Comparison of ENCODE assay signal across 19 cellular contexts in genomic region chr9:78001946-78002731, GRCh38. TPM values are rescaled to one million over a fixed set of nuclear protein-coding genes. Genes with fewer than 3 reads are reported as not detected.
DNase-seq lines count a peak whose midpoint lies in the region; ATAC-seq, FAIRE-seq and TF ChIP-seq lines count a peak whose summit lies in the region.
"Had no signal": no experiment of that assay in that cellular context is flagged by ENCODE, and none has a peak within 500 bp of the region (broad histone marks: within the 10 kb centered on the region; RNA-seq: fewer than 3 reads in every experiment).

No MANE protein-coding gene starts in this region.

- ATAC-seq in HepG2, result no peak
- no peak for ATAC-seq in right lobe of liver
- ATAC-seq: T-cell had no signal

- H3K4me1 ChIP-seq in HepG2 (ENCODE audit: insufficient read depth, low read length) (peaks cover 56% of the 10 kb centered on the region), right lobe of liver (peaks cover 0 to 47% (median 3%) of the 10 kb centered on the region in 4 donors), SK-N-SH (ENCODE audit: control insufficient read depth in 1 of 2, insufficient read depth in 2 of 2, low read depth in 1 of 2, low read length in 1 of 2) (peaks cover 21 to 35% of the 10 kb centered on the region in 2 experiments), skeletal muscle satellite cell (ENCODE audit: control insufficient read depth, insufficient read depth, low read length) (peaks cover 34% of the 10 kb centered on the region)

- POLR2A ChIA-PET in HepG2 (lab: Yijun Ruan, JAX) (no interaction called here), SK-N-SH (lab: Yijun Ruan, JAX) (no interaction called here)

- TF ChIP-seq POLR2A in HepG2 (IDR thresholded peaks at IDR 0.05; ENCODE audit: insufficient read depth in 1 of 2, low read depth in 2 of 2, low read length in 2 of 2) (no peak), right lobe of liver (IDR thresholded peaks at IDR 0.05) (no peak), erythroblast (IDR thresholded peaks at IDR 0.05; ENCODE audit: low read length) (no peak)

- no peak for FAIRE-seq in HepG2 (lab: Jason Lieb, UNC)
- FAIRE-seq: frontal cortex, small intestine had no signal

- no TSS peak for BruUV-seq in HepG2 (replicated peaks; lab: Mats Ljungman, UMichigan)

- TF ChIP-seq EP300 in HepG2 (IDR thresholded peaks at IDR 0.05; ENCODE audit: low read depth in 2 of 2, low read length in 2 of 2) (peak in 1 of 2 experiments; percentile 48; a peak in 1 of 4 replicates), HepG2 (CRISPR knock-in tag; IDR thresholded peaks at IDR 0.05; ENCODE audit: borderline replicate concordance) (no peak), SK-N-SH (IDR thresholded peaks at IDR 0.05; ENCODE audit: borderline replicate concordance in 1 of 2, low read depth in 1 of 2, low read length in 1 of 2) (no peak)

- H3F3A ChIP-seq in SK-N-SH (replicated peaks; ENCODE audit: insufficient read depth), result peaks cover 34% of the 10 kb centered on the region

- H3K9me3 ChIP-seq in HepG2 (ENCODE audit: low read length) (no peaks in the 10 kb centered on the region), right lobe of liver (no peaks in the 10 kb centered on the region), SK-N-SH (no peaks in the 10 kb centered on the region), skeletal muscle satellite cell (replicated peaks; ENCODE audit: low read length) (no peaks in the 10 kb centered on the region)
- H3K9me3 ChIP-seq: adrenal gland, stomach had no signal

- H3K4me2 ChIP-seq in HepG2 (ENCODE audit: low read depth, low read length), result no peak overlapping the region
- H3K4me2 ChIP-seq in SK-N-SH, result peak overlapping the region; percentile 59
- peak overlapping the region; percentile 4 for H3K4me2 ChIP-seq in skeletal muscle satellite cell (ENCODE audit: low read length)
- H3K4me2 ChIP-seq: PC-9 had no signal

- DNase-seq in HepG2 (ENCODE audit: low spot score), result peak; percentile 40
- DNase-seq in right lobe of liver, result no peak
- no peak for DNase-seq in SK-N-SH
- DNase-seq in erythroblast (lab: John Stamatoyannopoulos, UW), result peak; percentile 33 to 47
- DNase-seq in DMS 273 (lab: John Stamatoyannopoulos, UW; ENCODE audit: unreplicated experiment), result no peak
- no peak for DNase-seq in NCI-H524 (lab: John Stamatoyannopoulos, UW)
- no peak for DNase-seq in T-helper 1 cell
- DNase-seq: adrenal gland, H7, KG1, mesendoderm, NCI-H526, nucleus accumbens, PC-9, small intestine, stomach, T-cell had no signal

- 28% methylated on average over 4 of the region's 4 CpGs for WGBS in HepG2 (ENCODE audit: low lambda C conversion rate)
- 64% methylated on average over 4 of the region's 4 CpGs for WGBS in right lobe of liver (ENCODE audit: insufficient coverage, low coverage, low lambda C conversion rate, missing lambda C conversion rate)
- 86% methylated on average over 4 of the region's 4 CpGs for WGBS in SK-N-SH (ENCODE audit: low lambda C conversion rate)

- intact Hi-C loops in HepG2 (cut with micrococcal nuclease; ENCODE audit: unreplicated experiment), result no loop called here
- intact Hi-C loops in right lobe of liver (cut with DNase I), result no loop called here

- H3K79me2 ChIP-seq in HepG2 (ENCODE audit: insufficient read depth, low read length), result peaks cover 61% of the 10 kb centered on the region
- H3K79me2 ChIP-seq in SK-N-SH (ENCODE audit: insufficient read depth), result peaks cover 100% of the 10 kb centered on the region

- H3K27me3 ChIP-seq in HepG2 (ENCODE audit: control insufficient read depth in 1 of 2, insufficient read depth in 2 of 2, low read length in 2 of 2), result no peaks in the 10 kb centered on the region
- H3K27me3 ChIP-seq in right lobe of liver, result no peaks in the 10 kb centered on the region
- H3K27me3 ChIP-seq in SK-N-SH (ENCODE audit: insufficient read depth), result no peaks in the 10 kb centered on the region
- H3K27me3 ChIP-seq in skeletal muscle satellite cell (ENCODE audit: control insufficient read depth, insufficient read depth, low read length), result no peaks in the 10 kb centered on the region
- H3K27me3 ChIP-seq: adrenal gland, stomach had no signal

- CTCF ChIA-PET in HepG2 (lab: Yijun Ruan, JAX; ENCODE audit: low intra/inter-chr PET ratio, low total read pairs), result no interaction called here
- CTCF ChIA-PET in SK-N-SH (lab: Yijun Ruan, JAX), result interaction anchor here (0.7 to 2.2 kb wide), 2 partner anchors 33 to 104 kb away, joined by 3 to 4 read pairs; no protein-coding TSS in a partner anchor

- H3K36me3 ChIP-seq in HepG2 (replicated peaks in 1 of 2; ENCODE audit: control insufficient read depth in 1 of 2, insufficient read depth in 2 of 2, low read length in 2 of 2) (no peaks in the 10 kb centered on the region), right lobe of liver (no peaks in the 10 kb centered on the region), SK-N-SH (replicated peaks in 1 of 2; ENCODE audit: control insufficient read depth in 1 of 2, insufficient read depth in 2 of 2, low read length in 1 of 2) (no peaks in the 10 kb centered on the region), skeletal muscle satellite cell (ENCODE audit: insufficient read depth, low read length) (no peaks in the 10 kb centered on the region)
- H3K36me3 ChIP-seq: adrenal gland, stomach had no signal

- H3K9ac ChIP-seq in HepG2 (ENCODE audit: insufficient read depth, low read depth, low read length) (no peak overlapping the region), SK-N-SH (peak overlapping the region; percentile 23; the same call in 1 of the 2 replicates), skeletal muscle satellite cell (ENCODE audit: low read depth, low read length) (peak overlapping the region; percentile 17)

- H3K27ac ChIP-seq in HepG2 (ENCODE audit: extremely low read length, insufficient read depth, low read length) (peak overlapping the region; percentile 7), right lobe of liver (no peak overlapping the region), SK-N-SH (ENCODE audit: low read depth in 2 of 2, low read length in 1 of 2) (peak overlapping the region; percentile 41 to 83; a peak in 3 of 4 replicates)
- H3K27ac ChIP-seq: adrenal gland, PC-9 had no signal

- H3K4me3 ChIP-seq in HepG2 (replicated peaks in 1 of 3; ENCODE audit: insufficient read depth in 1 of 3, low read depth in 2 of 3, low read length in 3 of 3), result no peak overlapping the region
- no peak overlapping the region for H3K4me3 ChIP-seq in right lobe of liver
- H3K4me3 ChIP-seq in SK-N-SH (ENCODE audit: low read depth in 2 of 2, low read length in 1 of 2), result no peak overlapping the region
- H3K4me3 ChIP-seq in skeletal muscle satellite cell (ENCODE audit: low read length), result no peak overlapping the region
- H3K4me3 ChIP-seq: adrenal gland, PC-9, stomach had no signal

- TF ChIP-seq RAD21 in HepG2 (CRISPR knock-in tag; IDR thresholded peaks at IDR 0.05), result no peak
- TF ChIP-seq RAD21 in SK-N-SH (IDR thresholded peaks at IDR 0.05; ENCODE audit: low read length), result no peak

- TF ChIP-seq CTCF in HepG2 (CRISPR knock-in tag; IDR thresholded peaks at IDR 0.05) (no peak), right lobe of liver (IDR thresholded peaks at IDR 0.05) (no peak), SK-N-SH (IDR thresholded peaks at IDR 0.05) (no peak)

- in situ Hi-C loops in HepG2 (cut with HindIII; ENCODE audit: extremely low pct_ligation_motif_present, low pct_unique_long_range_greater_than_20kb), result no loop called here

- no peak overlapping the region for H2AFZ ChIP-seq in HepG2 (ENCODE audit: low read length)
- no peak overlapping the region for H2AFZ ChIP-seq in SK-N-SH (ENCODE audit: low read depth)
- H2AFZ ChIP-seq: PC-9 had no signal

- H4K20me1 ChIP-seq in HepG2 (ENCODE audit: insufficient read depth, low read length), result peaks cover 12% of the 10 kb centered on the region; the same call in 1 of the 2 replicates
- peaks cover 12% of the 10 kb centered on the region; the same call in 1 of the 2 replicates for H4K20me1 ChIP-seq in SK-N-SH (ENCODE audit: insufficient read depth)

- H3K9me2 ChIP-seq in SK-N-SH, result no peaks in the 10 kb centered on the region

TF ChIP-seq in HepG2, 621 proteins besides CTCF, POLR2A, EP300 and RAD21 (continues in another document):
- TF ChIP-seq ZNF432 (CRISPR knock-in tag; IDR thresholded peaks at IDR 0.05; ENCODE audit: borderline replicate concordance) (no peak), MTA3 (CRISPR knock-in tag; IDR thresholded peaks at IDR 0.05) (no peak)

TF ChIP-seq in SK-N-SH, 30 proteins besides CTCF, POLR2A, EP300 and RAD21 (continues in another document):
- no peak for TF ChIP-seq SIN3A (IDR thresholded peaks at IDR 0.05; ENCODE audit: borderline replicate concordance, low read depth, low read length)

RNA-seq across cellular contexts. Expression of gene GNAQ, which starts 29.5 kb away (rescaled TPM):
- total RNA-seq in HepG2 (2016; rRNA removed; fragmentation: Illumina TruSeq; extraction: Trizol) (17.7 and 21.1 TPM in 2 replicates), right lobe of liver (10 to 100 TPM; 15.8 to 28.7 (median 21.6) TPM)
- 3.9 TPM in 2 replicates for total RNA-seq in HepG2 (2016; cell fraction: cytosol; rRNA removed; fragmentation: Illumina TruSeq; extraction: Trizol; ENCODE audit: low read depth)
- 16.0 and 22.9 TPM in 2 replicates for total RNA-seq in HepG2 (2016; cell fraction: insoluble cytoplasmic fraction; rRNA removed; fragmentation: Illumina TruSeq; extraction: Trizol)
- 9.6 and 12.7 TPM in 2 replicates for total RNA-seq in HepG2 (2016; cell fraction: membrane; rRNA removed; fragmentation: Illumina TruSeq; extraction: Trizol)
- 15.9 and 16.4 TPM in 2 replicates for total RNA-seq in HepG2 (2016; cell fraction: nucleus; rRNA removed; fragmentation: Illumina TruSeq; extraction: Trizol)
- polyA plus RNA-seq in HepG2 (2011; rRNA removed) (12.1 and 16.5 TPM in 2 replicates), SK-N-SH (2012; rRNA removed) (20.9 and 28.5 TPM in 2 replicates)
- 6.6 and 12.2 TPM in 2 replicates for polyA plus RNA-seq in HepG2 (2011; cell fraction: cytosol; rRNA removed)
- 11.5 and 15.2 TPM in 2 replicates for polyA plus RNA-seq in HepG2 (2011; cell fraction: nucleus; rRNA removed)
- 13.3 and 16.7 TPM in 2 replicates for polyA plus RNA-seq in HepG2 (2012)
- polyA plus RNA-seq in HepG2 (2016; cell fraction: cytosol; fragmentation: Illumina TruSeq; extraction: Trizol; ENCODE audit: low read depth), result 0.83 and 1.0 TPM in 2 replicates
- 19.8 and 20.8 TPM in 2 replicates for polyA plus RNA-seq in HepG2 (2016; cell fraction: insoluble cytoplasmic fraction; fragmentation: Illumina TruSeq; extraction: Trizol; ENCODE audit: low read depth)
- 6.1 and 6.3 TPM in 2 replicates for polyA plus RNA-seq in HepG2 (2016; cell fraction: membrane; fragmentation: Illumina TruSeq; extraction: Trizol; ENCODE audit: low read depth)
- polyA plus RNA-seq in HepG2 (2016; cell fraction: nucleus; fragmentation: Illumina TruSeq; extraction: Trizol; ENCODE audit: insufficient read depth, low read depth), result 13.6 and 15.9 TPM in 2 replicates
- 9.6 and 14.4 TPM in 2 replicates for polyA minus RNA-seq in HepG2 (2011; rRNA and poly(A)+ RNA removed; ENCODE audit: low replicate concordance)
- 18.0 and 30.7 TPM in 2 replicates for polyA minus RNA-seq in HepG2 (2011; cell fraction: cytosol; rRNA and poly(A)+ RNA removed)
- polyA minus RNA-seq in HepG2 (2011; cell fraction: nucleus; rRNA and poly(A)+ RNA removed), result 19.4 and 24.0 TPM in 2 replicates
- polyA plus RNA-seq in SK-N-SH (2012; cell fraction: cytosol; rRNA removed), result 35.6 and 46.1 TPM in 2 replicates
- 11.1 and 25.5 TPM in 2 replicates for polyA plus RNA-seq in SK-N-SH (2012; cell fraction: nucleus; rRNA removed)
- 27.7 and 30.2 TPM in 2 replicates for total RNA-seq in skeletal muscle satellite cell (2012; rRNA removed)

Comparison
In these comparisons a context has a peak if more than half of its experiments do, and no peak if none do; other contexts are left out.
1. DNase-seq: peak in HepG2 (single experiment) and erythroblast (2 of 2); none in right lobe of liver (0 of 3), SK-N-SH (single experiment), DMS 273 (single experiment), NCI-H524 (0 of 2) and T-helper 1 cell (0 of 5).
2. H3K27ac ChIP-seq: peak in HepG2 (single experiment) and SK-N-SH (2 of 2); none in right lobe of liver (0 of 3).
3. Of the 25 proteins assayed by ChIP-seq in both HepG2 and SK-N-SH: peak only in HepG2: none; only in SK-N-SH: FOSL2, JUND, NFIC, PBX3 and TCF12; in both: none; in neither: 19; mixed calls (peak in some experiments, not most) for 1.